8 cellular contexts compared by ENCODE assay signal in genomic region chr17:40417609-40418427, GRCh38. TPM values are rescaled to one million over a fixed set of nuclear protein-coding genes. Genes with fewer than 3 reads are reported as not detected.
DNase-seq lines count a peak whose midpoint lies in the region; ATAC-seq, FAIRE-seq and TF ChIP-seq lines count a peak whose summit lies in the region.

TSS of gene TOP2A (minus strand) at chr17:40417896. CDS start at chr17:40417791, 105 bp downstream.

- peak within 1 kb of the TSS; percentile 42 to 46 for H3K27ac ChIP-seq in ascending aorta
- peak within 1 kb of the TSS; percentile 13 for H3K27ac ChIP-seq in right cardiac atrium (ENCODE audit: low read length)
- peak within 1 kb of the TSS; percentile 73 to 83 for H3K27ac ChIP-seq in uterus

- ATAC-seq in HG02973 (IDR thresholded peaks at IDR 0.05; ENCODE audit: unreplicated experiment) (peak; percentile 86), right cardiac atrium (peak; percentile 100)

- H3K36me3 ChIP-seq in ascending aorta, result no peaks in the 10 kb centered on the region
- no peaks in the 10 kb centered on the region for H3K36me3 ChIP-seq in uterus

- H3K4me1 ChIP-seq in ascending aorta (peaks cover 0 to 9% of the 10 kb centered on the region in 2 donors), right cardiac atrium (ENCODE audit: control insufficient read depth, insufficient read depth, low read length) (no peaks in the 10 kb centered on the region), uterus (peaks cover 0 to 4% of the 10 kb centered on the region in 2 donors)

- TF ChIP-seq POLR2A in uterus (IDR thresholded peaks at IDR 0.05), result no peak

- intact Hi-C loops in T-helper 2 cell treated with Interferon-gamma antibody and Interleukin-4, amounts not matched to agents 100 ng/mL and 5 ng/mL, for 36 hours (cut with micrococcal nuclease), result loop anchor here (1.0 to 10.0 kb wide), 9 partner anchors 34 to 227 kb away; partner anchors contain the start of genes CDC6 and SMARCE1
- intact Hi-C loops in ascending aorta (cut with DNase I), result loop anchor here (2.0 to 5.0 kb wide), 4 partner anchors 25 to 201 kb away; partner anchors contain the start of genes CDC6, IGFBP4 and WIPF2
- intact Hi-C loops in right cardiac atrium (cut with DNase I), result loop anchor here in 3 of 4 donors (5.0 to 10.0 kb wide), 4 partner anchors 53 to 113 kb away; partner anchors contain the start of genes GJD3 (in 2 of the 3) and RARA (in 1 of the 3)
- intact Hi-C loops in uterus (cut with DNase I; ENCODE audit: low total_unique reads), result no loop called here

- WGBS in right cardiac atrium, result under 1% methylated on average over 49 of the region's 49 CpGs

- peak; percentile 99 for FAIRE-seq in GM18507 (lab: Jason Lieb, UNC)

- H3K4me3 ChIP-seq in ascending aorta (peak within 1 kb of the TSS; percentile 55 to 69), right cardiac atrium (ENCODE audit: low read length) (peak within 1 kb of the TSS; percentile 50), uterus (peak within 1 kb of the TSS; percentile 48 to 57)

- H3K27me3 ChIP-seq in ascending aorta (no peaks in the 10 kb centered on the region), right cardiac atrium (ENCODE audit: control insufficient read depth, insufficient read depth) (no peaks in the 10 kb centered on the region), uterus (no peaks in the 10 kb centered on the region)

- H3K9me3 ChIP-seq in ascending aorta (no peaks in the 10 kb centered on the region), right cardiac atrium (ENCODE audit: control insufficient read depth, low read length) (no peaks in the 10 kb centered on the region), uterus (no peaks in the 10 kb centered on the region)

- TF ChIP-seq CTCF in ascending aorta (IDR thresholded peaks at IDR 0.05) (no peak), uterus (IDR thresholded peaks at IDR 0.05) (peak in 1 of 4 experiments; percentile 41)

- peak; percentile 98 for DNase-seq in GM18507 (ENCODE audit: extremely low spot score, insufficient read length, low read depth)
- DNase-seq in NCI-H1930 (lab: John Stamatoyannopoulos, UW), result peak; percentile 99 to 100
- peak; percentile 96 to 99 for DNase-seq in ascending aorta (ENCODE audit: low spot score in 2 of 2)
- DNase-seq in right cardiac atrium, result peak; percentile 93 to 95 (median 93)
- DNase-seq in pulmonary artery endothelial cell (ENCODE audit: low read depth, low spot score), result peak; percentile 99
- DNase-seq in uterus, result peak; percentile 97 to 100

RNA-seq across cellular contexts. Expression of gene TOP2A, which starts in this region (rescaled TPM):
- total RNA-seq in T-helper 2 cell treated with Interferon-gamma antibody and Interleukin-4, amounts not matched to agents 100 ng/mL and 5 ng/mL, for 36 hours, result 411 and 423 TPM in 2 replicates
- total RNA-seq in ascending aorta (0.11 TPM), right cardiac atrium (1 to 10 TPM in 3 of 4 donors, under 1 TPM in 1; 0.22 to 5.9 (median 3.2) TPM), pulmonary artery endothelial cell (59.6 and 141 TPM in 2 replicates), uterus (100 to 1,000 TPM in 1 of 4 donors, 1 to 10 TPM in 1, under 1 TPM in 1, not detected in 1; 0.26 to 145 (median 1.9) TPM)
- polyA plus RNA-seq in right cardiac atrium, result 0.70 TPM

Comparison
In these comparisons a context has a peak if more than half of its experiments do, and no peak if none do; other contexts are left out.
1. Peak in every context shown above with its lines: DNase-seq, ATAC-seq, H3K4me3 ChIP-seq and H3K27ac ChIP-seq.
2. Peak in DNase-seq, H3K4me3 ChIP-seq and H3K27ac ChIP-seq in ascending aorta; RNA of the gene not detected or under 1 TPM.
3. H3K27ac ChIP-seq: peak in every context shown above with its lines; median percentile 78 in uterus; 44 in ascending aorta; 13 in right cardiac atrium.